Comparison of ENCODE assay signal across 13 cellular contexts in the genomic region with DNA sequence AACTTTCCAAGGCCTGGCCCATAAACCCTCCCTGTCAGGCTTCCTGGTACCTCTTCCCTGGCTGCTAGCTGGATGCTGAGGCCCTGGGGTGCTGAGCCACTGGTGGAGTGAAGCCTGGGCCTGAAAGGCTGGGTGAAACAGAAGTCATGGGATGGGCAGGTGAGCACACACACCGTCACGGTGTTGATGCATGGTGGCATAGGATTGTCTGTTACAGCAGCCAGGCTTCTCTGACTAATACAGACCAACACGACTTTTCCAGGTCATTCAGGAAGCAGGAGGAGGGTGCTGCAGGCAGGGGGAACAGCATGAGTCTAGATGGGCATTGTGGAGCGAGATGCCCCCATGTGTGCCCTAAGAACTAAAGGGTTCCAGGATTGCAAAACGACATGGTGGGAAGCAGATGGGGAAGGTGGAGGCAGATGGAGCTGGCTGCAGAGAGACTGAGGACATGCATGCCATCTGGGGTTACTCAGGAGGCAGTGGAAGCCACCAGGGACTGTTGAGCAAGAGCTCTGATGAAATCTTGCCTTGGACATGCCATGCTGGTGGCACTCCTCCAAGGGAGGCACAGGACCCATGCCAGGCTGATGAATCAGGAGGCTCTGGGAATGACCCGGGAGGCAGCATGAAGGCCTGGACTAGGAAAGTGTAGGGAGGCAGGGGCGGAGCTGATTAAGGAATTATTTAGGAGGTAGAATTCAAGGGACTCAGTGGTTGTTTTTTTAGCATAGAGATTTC.
DNase-seq lines count a peak whose midpoint lies in the region; ATAC-seq and TF ChIP-seq lines count a peak whose summit lies in the region.
"Had no signal": no experiment of that assay in that cellular context is flagged by ENCODE, and none has a peak within 500 bp of the region (broad histone marks: within the 10 kb centered on the region; RNA-seq: fewer than 3 reads in every experiment).

No MANE protein-coding gene starts in this region.

- H3K9me2 ChIP-seq in SK-N-SH: no peaks in the 10 kb centered on the region

- H3K4me3 ChIP-seq in SK-N-SH (ENCODE audit: low read depth in 2 of 2, low read length in 1 of 2) (no peak overlapping the region), foreskin fibroblast (ENCODE audit: low read depth in 1 of 2, low read length in 2 of 2) (no peak overlapping the region), aorta (ENCODE audit: low read length in 2 of 2) (no peak overlapping the region)

- no peak overlapping the region for H3K27ac Mint-ChIP-seq in activated naive CD8-positive, alpha-beta T cell treated with anti-CD3 and anti-CD28 coated beads for 36 hours
- H3K27ac Mint-ChIP-seq: natural killer cell treated with Interleukin-12 subunit alpha and Interleukin-12 subunit beta and Interleukin-15 and Interleukin-18, amount 100 ng/mL, for 72 hours had no signal

- no peak overlapping the region for H2AFZ ChIP-seq in SK-N-SH (ENCODE audit: low read depth)

- H3K36me3 ChIP-seq in SK-N-SH (replicated peaks in 1 of 2; ENCODE audit: control insufficient read depth in 1 of 2, insufficient read depth in 2 of 2, low read length in 1 of 2) (no peaks in the 10 kb centered on the region), aorta (ENCODE audit: control insufficient read depth in 1 of 2, insufficient read depth in 2 of 2, low read length in 1 of 2) (no peaks in the 10 kb centered on the region)

- WGBS in SK-N-SH (ENCODE audit: low lambda C conversion rate): 23% methylated on average over 7 of the region's 7 CpGs
- 72 to 73% methylated on average over 7 of the region's 7 CpGs for WGBS in aorta, 2 donors

- no peaks in the 10 kb centered on the region for H4K20me1 ChIP-seq in SK-N-SH (ENCODE audit: insufficient read depth)

- CTCF ChIA-PET in SK-N-SH (lab: Yijun Ruan, JAX): interaction anchor here (1.1 kb wide), 1 partner anchor 20 kb away, joined by 3 read pairs; no protein-coding TSS in a partner anchor

- H3K79me2 ChIP-seq in SK-N-SH (ENCODE audit: insufficient read depth): no peaks in the 10 kb centered on the region

- TF ChIP-seq RAD21 in SK-N-SH (IDR thresholded peaks at IDR 0.05; ENCODE audit: low read length): no peak

- no peaks in the 10 kb centered on the region for H3F3A ChIP-seq in SK-N-SH (replicated peaks; ENCODE audit: insufficient read depth)

- DNase-seq in NCI-H2196 (lab: John Stamatoyannopoulos, UW; ENCODE audit: unreplicated experiment) (peak; percentile 33), NCI-H2196 treated with DMSO at 0.1 percent for 48 hours (lab: John Stamatoyannopoulos, UW; ENCODE audit: unreplicated experiment) (no peak), SK-N-SH (peak; percentile 15), foreskin fibroblast (peak; percentile 26 to 37), aorta (peak; percentile 71 to 79)
- no peak for DNase-seq in activated naive CD8-positive, alpha-beta T cell treated with anti-CD3 and anti-CD28 coated beads for 36 hours
- DNase-seq in stimulated activated CD4-positive, alpha-beta T cell treated with anti-CD3 and anti-CD28 coated beads, Interleukin-15, amount 100 ng/mL, for 24 hours: no peak
- DNase-seq: NCI-H2081 treated with DMSO at 0.1 percent for 48 hours; stimulated activated CD4-positive, alpha-beta T cell treated with anti-CD3 and anti-CD28 coated beads, Interleukin-2, amount 100 ng/mL, for 48 hours had no signal

- TF ChIP-seq EP300 in SK-N-SH (IDR thresholded peaks at IDR 0.05; ENCODE audit: borderline replicate concordance in 1 of 2, low read depth in 1 of 2, low read length in 1 of 2): no peak

- H3K27me3 ChIP-seq in SK-N-SH (ENCODE audit: insufficient read depth) (no peaks in the 10 kb centered on the region), aorta (ENCODE audit: control insufficient read depth in 1 of 2, insufficient read depth in 2 of 2, low read length in 1 of 2) (no peaks in the 10 kb centered on the region)

- ATAC-seq in aorta (ENCODE audit: low FRiP score) (no peak), HG03097 (IDR thresholded peaks at IDR 0.05; ENCODE audit: low FRiP score, unreplicated experiment) (no peak)
- ATAC-seq: natural killer cell treated with Interleukin-12 subunit alpha and Interleukin-12 subunit beta and Interleukin-15 and Interleukin-18, amount 100 ng/mL, for 72 hours had no signal

- H3K4me1 ChIP-seq in SK-N-SH (ENCODE audit: control insufficient read depth in 1 of 2, insufficient read depth in 2 of 2, low read depth in 1 of 2, low read length in 1 of 2) (peaks cover 0 to 7% of the 10 kb centered on the region in 2 experiments; a peak in 2 of 4 replicates), aorta (ENCODE audit: control insufficient read depth in 1 of 2, insufficient read depth in 2 of 2, low read length in 2 of 2) (no peaks in the 10 kb centered on the region)

- POLR2A ChIA-PET in SK-N-SH (lab: Yijun Ruan, JAX): interaction anchor here (0.7 kb wide), 1 partner anchor 1267 kb away, joined by 3 read pairs; no protein-coding TSS in a partner anchor

- TF ChIP-seq CTCF in SK-N-SH (IDR thresholded peaks at IDR 0.05) (no peak), foreskin fibroblast (IDR thresholded peaks at IDR 0.05; ENCODE audit: low read depth, low read length) (no peak)

- H3K4me3 Mint-ChIP-seq in activated naive CD8-positive, alpha-beta T cell treated with anti-CD3 and anti-CD28 coated beads for 36 hours: no peak overlapping the region
- H3K4me3 Mint-ChIP-seq: central memory CD8-positive, alpha-beta T cell; natural killer cell treated with Interleukin-12 subunit alpha and Interleukin-12 subunit beta and Interleukin-15 and Interleukin-18, amount 100 ng/mL, for 72 hours had no signal

- no peaks in the 10 kb centered on the region for H3K36me3 Mint-ChIP-seq in activated naive CD8-positive, alpha-beta T cell treated with anti-CD3 and anti-CD28 coated beads for 36 hours
- H3K36me3 Mint-ChIP-seq: natural killer cell treated with Interleukin-12 subunit alpha and Interleukin-12 subunit beta and Interleukin-15 and Interleukin-18, amount 100 ng/mL, for 72 hours had no signal

- no peaks in the 10 kb centered on the region for H3K4me1 Mint-ChIP-seq in activated naive CD8-positive, alpha-beta T cell treated with anti-CD3 and anti-CD28 coated beads for 36 hours
- H3K4me1 Mint-ChIP-seq: central memory CD8-positive, alpha-beta T cell had no signal

- no peaks in the 10 kb centered on the region for H3K27me3 Mint-ChIP-seq in activated naive CD8-positive, alpha-beta T cell treated with anti-CD3 and anti-CD28 coated beads for 36 hours
- H3K27me3 Mint-ChIP-seq: central memory CD8-positive, alpha-beta T cell; natural killer cell treated with Interleukin-12 subunit alpha and Interleukin-12 subunit beta and Interleukin-15 and Interleukin-18, amount 100 ng/mL, for 72 hours had no signal

- no peaks in the 10 kb centered on the region for H3K9me3 ChIP-seq in SK-N-SH
- H3K9me3 ChIP-seq in aorta (ENCODE audit: control insufficient read depth, low read length): no peaks in the 10 kb centered on the region

- H3K9ac ChIP-seq in SK-N-SH: no peak overlapping the region

- no peaks in the 10 kb centered on the region for H3K9me3 Mint-ChIP-seq in activated naive CD8-positive, alpha-beta T cell treated with anti-CD3 and anti-CD28 coated beads for 36 hours
- H3K9me3 Mint-ChIP-seq: natural killer cell treated with Interleukin-12 subunit alpha and Interleukin-12 subunit beta and Interleukin-15 and Interleukin-18, amount 100 ng/mL, for 72 hours had no signal

- intact Hi-C loops in aorta (cut with DNase I): no loop called here

- H3K4me2 ChIP-seq in SK-N-SH: no peak overlapping the region

- no peak overlapping the region for H3K27ac ChIP-seq in SK-N-SH (ENCODE audit: low read depth in 2 of 2, low read length in 1 of 2)
- H3K27ac ChIP-seq in aorta (ENCODE audit: low read depth in 1 of 2, low read length in 2 of 2): no peak overlapping the region
- H3K27ac ChIP-seq: 22Rv1 had no signal

TF ChIP-seq in SK-N-SH, 30 proteins besides CTCF, POLR2A, EP300 and RAD21 (continues in another document):
- TF ChIP-seq POLR2AphosphoS5 (IDR thresholded peaks at IDR 0.05; ENCODE audit: low read depth, low read length): no peak
- TF ChIP-seq, protein P1, sequence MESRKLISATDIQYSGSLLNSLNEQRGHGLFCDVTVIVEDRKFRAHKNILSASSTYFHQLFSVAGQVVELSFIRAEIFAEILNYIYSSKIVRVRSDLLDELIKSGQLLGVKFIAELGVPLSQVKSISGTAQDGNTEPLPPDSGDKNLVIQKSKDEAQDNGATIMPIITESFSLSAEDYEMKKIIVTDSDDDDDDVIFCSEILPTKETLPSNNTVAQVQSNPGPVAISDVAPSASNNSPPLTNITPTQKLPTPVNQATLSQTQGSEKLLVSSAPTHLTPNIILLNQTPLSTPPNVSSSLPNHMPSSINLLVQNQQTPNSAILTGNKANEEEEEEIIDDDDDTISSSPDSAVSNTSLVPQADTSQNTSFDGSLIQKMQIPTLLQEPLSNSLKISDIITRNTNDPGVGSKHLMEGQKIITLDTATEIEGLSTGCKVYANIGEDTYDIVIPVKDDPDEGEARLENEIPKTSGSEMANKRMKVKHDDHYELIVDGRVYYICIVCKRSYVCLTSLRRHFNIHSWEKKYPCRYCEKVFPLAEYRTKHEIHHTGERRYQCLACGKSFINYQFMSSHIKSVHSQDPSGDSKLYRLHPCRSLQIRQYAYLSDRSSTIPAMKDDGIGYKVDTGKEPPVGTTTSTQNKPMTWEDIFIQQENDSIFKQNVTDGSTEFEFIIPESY (IDR thresholded peaks at IDR 0.05; ENCODE audit: borderline replicate concordance, low read depth): no peak
- TF ChIP-seq CHD2 (IDR thresholded peaks at IDR 0.05; ENCODE audit: low read length, partially characterized antibody): no peak
- no peak for TF ChIP-seq EZH2phosphoT487 (IDR thresholded peaks at IDR 0.05; ENCODE audit: borderline replicate concordance, low read depth)
- TF ChIP-seq RFX5 (IDR thresholded peaks at IDR 0.05; ENCODE audit: low read length): no peak
- no peak for TF ChIP-seq SMC3 (IDR thresholded peaks at IDR 0.05; ENCODE audit: low read depth, low read length)
- TF ChIP-seq, protein P2, sequence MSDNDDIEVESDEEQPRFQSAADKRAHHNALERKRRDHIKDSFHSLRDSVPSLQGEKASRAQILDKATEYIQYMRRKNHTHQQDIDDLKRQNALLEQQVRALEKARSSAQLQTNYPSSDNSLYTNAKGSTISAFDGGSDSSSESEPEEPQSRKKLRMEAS (IDR thresholded peaks at IDR 0.05; ENCODE audit: low read depth): no peak
- no peak for TF ChIP-seq ELF1 (IDR thresholded peaks at IDR 0.05)
- TF ChIP-seq FOXM1 (IDR thresholded peaks at IDR 0.05; ENCODE audit: low read depth): no peak
- no peak for TF ChIP-seq NRF1 (IDR thresholded peaks at IDR 0.05; ENCODE audit: low read depth, low read length)
- TF ChIP-seq, protein P3, sequence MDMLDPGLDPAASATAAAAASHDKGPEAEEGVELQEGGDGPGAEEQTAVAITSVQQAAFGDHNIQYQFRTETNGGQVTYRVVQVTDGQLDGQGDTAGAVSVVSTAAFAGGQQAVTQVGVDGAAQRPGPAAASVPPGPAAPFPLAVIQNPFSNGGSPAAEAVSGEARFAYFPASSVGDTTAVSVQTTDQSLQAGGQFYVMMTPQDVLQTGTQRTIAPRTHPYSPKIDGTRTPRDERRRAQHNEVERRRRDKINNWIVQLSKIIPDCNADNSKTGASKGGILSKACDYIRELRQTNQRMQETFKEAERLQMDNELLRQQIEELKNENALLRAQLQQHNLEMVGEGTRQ (IDR thresholded peaks at IDR 0.05; ENCODE audit: borderline replicate concordance, low read depth, low read length): no peak
- TF ChIP-seq TEAD4 (IDR thresholded peaks at IDR 0.05; ENCODE audit: borderline replicate concordance, insufficient read depth): no peak

Comparison
In these comparisons a context has a peak if more than half of its experiments do, and no peak if none do; other contexts are left out.
1. DNase-seq: peak in NCI-H2196 (single experiment), SK-N-SH (single experiment), foreskin fibroblast (2 of 2) and aorta (2 of 2); none in NCI-H2196 treated with DMSO at 0.1 percent for 48 hours (single experiment), activated naive CD8-positive, alpha-beta T cell treated with anti-CD3 and anti-CD28 coated beads for 36 hours (single experiment) and stimulated activated CD4-positive, alpha-beta T cell treated with anti-CD3 and anti-CD28 coated beads, Interleukin-15, amount 100 ng/mL, for 24 hours (single experiment).